24 cellular contexts compared by ENCODE assay signal in genomic region chr17:1232786-1233185, GRCh38. TPM values are rescaled to one million over a fixed set of nuclear protein-coding genes. Genes with fewer than 3 reads are reported as not detected.
A peak's percentile ranks its signal among the peaks of the same experiment; 100 is the strongest.
DNase-seq lines count a peak whose midpoint lies in the region; ATAC-seq and TF ChIP-seq lines count a peak whose summit lies in the region.
"Had no signal": no experiment of that assay in that cellular context is flagged by ENCODE, and none has a peak within 500 bp of the region (broad histone marks: within the 10 kb centered on the region; RNA-seq: fewer than 3 reads in every experiment).

No MANE protein-coding gene starts in this region.

- peaks cover 19% of the 10 kb centered on the region for H3K36me3 Mint-ChIP-seq in dendritic cell treated with granulocyte-macrophage colony-stimulating factor and Interleukin-4, amounts not matched to agents 40 ng/mL and 50 ng/mL, for 4 days (ENCODE audit: low read depth)
- H3K36me3 Mint-ChIP-seq: activated naive CD4-positive, alpha-beta T cell treated with anti-CD3 and anti-CD28 coated beads, Interleukin-2, amount 50 U/mL, for 24 hours; brain had no signal

- H3K4me3 Mint-ChIP-seq in dendritic cell treated with granulocyte-macrophage colony-stimulating factor and Interleukin-4, amounts not matched to agents 40 ng/mL and 50 ng/mL, for 4 days, result no peak overlapping the region
- H3K4me3 Mint-ChIP-seq: activated CD4-positive, alpha-beta memory T cell treated with anti-CD3 and anti-CD28 coated beads, Interleukin-2, amount 10 ng/mL, durations not matched to agents 7 days and 5 days; activated naive CD4-positive, alpha-beta T cell treated with anti-CD3 and anti-CD28 coated beads, Interleukin-2, amount 50 U/mL, for 24 hours; activated T-cell treated with anti-CD3 and anti-CD28 coated beads, Interleukin-2, amount 50 U/mL, for 4 hours; WTC11 had no signal

- no peak for TF ChIP-seq POLR2A in suprapubic skin (IDR thresholded peaks at IDR 0.05)

- no peaks in the 10 kb centered on the region for H3K9me3 ChIP-seq in suprapubic skin
- H3K9me3 ChIP-seq: esophagus squamous epithelium, HAP-1, SJCRH30, thoracic aorta had no signal

- peaks cover 45% of the 10 kb centered on the region for H3K4me1 Mint-ChIP-seq in dendritic cell treated with granulocyte-macrophage colony-stimulating factor and Interleukin-4, amounts not matched to agents 40 ng/mL and 50 ng/mL, for 4 days (ENCODE audit: low read depth)

- no peak overlapping the region for H3K4me3 ChIP-seq in suprapubic skin
- H3K4me3 ChIP-seq: esophagus squamous epithelium, HAP-1, SJCRH30, spleen, thoracic aorta had no signal

- no peaks in the 10 kb centered on the region for H3K9me3 Mint-ChIP-seq in dendritic cell treated with granulocyte-macrophage colony-stimulating factor and Interleukin-4, amounts not matched to agents 40 ng/mL and 50 ng/mL, for 4 days
- H3K9me3 Mint-ChIP-seq: activated CD4-positive, alpha-beta memory T cell treated with anti-CD3 and anti-CD28 coated beads, Interleukin-2, amount 10 ng/mL, durations not matched to agents 7 days and 5 days; activated naive CD4-positive, alpha-beta T cell treated with anti-CD3 and anti-CD28 coated beads, Interleukin-2, amount 50 U/mL, for 24 hours; activated T-cell treated with anti-CD3 and anti-CD28 coated beads, Interleukin-2, amount 50 U/mL, for 4 hours; WTC11 had no signal

- peak; percentile 36 for DNase-seq in Daoy (ENCODE audit: low read depth)
- peak; percentile 9 for DNase-seq in LHCN-M2 (ENCODE audit: low read depth)
- no peak for DNase-seq in suprapubic skin (ENCODE audit: low spot score in 2 of 2)
- no peak for DNase-seq in RKO (ENCODE audit: low spot score)
- DNase-seq in stimulated activated CD8-positive, alpha-beta memory T cell treated with anti-CD3 and anti-CD28 coated beads, Interleukin-4, amount 100 ng/mL, for 48 hours, result no peak
- DNase-seq: activated CD4-positive, alpha-beta memory T cell treated with anti-CD3 and anti-CD28 coated beads, Interleukin-2, amount 10 ng/mL, durations not matched to agents 7 days and 5 days; activated T-cell treated with anti-CD3 and anti-CD28 coated beads, Interleukin-2, amount 50 U/mL, for 4 hours; DMS79 treated with DMSO at 0.1 percent for 48 hours; esophagus squamous epithelium; KG1; NCI-H1105 treated with DMSO at 0.1 percent for 48 hours; SJCRH30; spleen; T-helper 2 cell had no signal

- H3K27ac ChIP-seq in suprapubic skin, result peak overlapping the region; percentile 64
- H3K27ac ChIP-seq: esophagus squamous epithelium, SJCRH30, spleen, thoracic aorta had no signal

- TF ChIP-seq EP300 in suprapubic skin (IDR thresholded peaks at IDR 0.05), result no peak

- intact Hi-C loops in dendritic cell treated with granulocyte-macrophage colony-stimulating factor and Interleukin-4, amounts not matched to agents 40 ng/mL and 50 ng/mL, for 4 days (cut with micrococcal nuclease), result no loop called here

- TF ChIP-seq CTCF in suprapubic skin (IDR thresholded peaks at IDR 0.05), result no peak

- WGBS in suprapubic skin, result 55% methylated on average over 11 of the region's 11 CpGs

- no peaks in the 10 kb centered on the region for H3K36me3 ChIP-seq in suprapubic skin
- H3K36me3 ChIP-seq: esophagus squamous epithelium, HAP-1, SJCRH30, spleen, thoracic aorta had no signal

- H3K27me3 Mint-ChIP-seq in dendritic cell treated with granulocyte-macrophage colony-stimulating factor and Interleukin-4, amounts not matched to agents 40 ng/mL and 50 ng/mL, for 4 days, result peaks cover 1% of the 10 kb centered on the region

- peak overlapping the region; percentile 97 for H3K27ac Mint-ChIP-seq in dendritic cell treated with granulocyte-macrophage colony-stimulating factor and Interleukin-4, amounts not matched to agents 40 ng/mL and 50 ng/mL, for 4 days
- H3K27ac Mint-ChIP-seq: activated CD4-positive, alpha-beta memory T cell treated with anti-CD3 and anti-CD28 coated beads, Interleukin-2, amount 10 ng/mL, durations not matched to agents 7 days and 5 days; brain; WTC11 had no signal

- peaks cover 46% of the 10 kb centered on the region for H3K4me1 ChIP-seq in suprapubic skin
- H3K4me1 ChIP-seq: SJCRH30 had no signal

- H3K27me3 ChIP-seq in suprapubic skin, result peaks cover 44% of the 10 kb centered on the region
- H3K27me3 ChIP-seq: SJCRH30 had no signal

- no peak for ATAC-seq in HG02763 (IDR thresholded peaks at IDR 0.05; ENCODE audit: unreplicated experiment)
- ATAC-seq: activated T-cell treated with anti-CD3 and anti-CD28 coated beads, Interleukin-2, amount 50 U/mL, for 4 hours; WTC11 had no signal

RNA-seq across cellular contexts. Expression of gene BHLHA9, which starts 37.5 kb away (rescaled TPM):
- not detected in 2 replicates for total RNA-seq in Daoy (2014; rRNA removed; shearing (Covaris generic))
- total RNA-seq in LHCN-M2 (2014; rRNA removed), result not detected in 2 replicates
- polyA plus RNA-seq in LHCN-M2 (2012), result not detected
- total RNA-seq in suprapubic skin, result not detected
- total RNA-seq: activated CD4-positive, alpha-beta memory T cell treated with anti-CD3 and anti-CD28 coated beads, Interleukin-2, amount 10 ng/mL, durations not matched to agents 7 days and 5 days; activated T-cell treated with anti-CD3 and anti-CD28 coated beads, Interleukin-2, amount 50 U/mL, for 4 hours; esophagus squamous epithelium; OCI-LY7; pulmonary artery endothelial cell; SJCRH30; spleen; thoracic aorta; WTC11 had no signal
- polyA plus RNA-seq: neural cell, spleen had no signal

RNA-seq across cellular contexts. Expression of gene TRARG1, which starts 46.7 kb away (rescaled TPM):
- total RNA-seq in Daoy (2014; rRNA removed; shearing (Covaris generic)), result not detected in 2 replicates
- total RNA-seq in LHCN-M2 (2014; rRNA removed) (not detected in 2 replicates), suprapubic skin (1 to 10 TPM; 1.2 to 7.2 (median 2.9) TPM)
- not detected for polyA plus RNA-seq in LHCN-M2 (2012)
- total RNA-seq: activated T-cell treated with anti-CD3 and anti-CD28 coated beads, Interleukin-2, amount 50 U/mL, for 4 hours; esophagus squamous epithelium; OCI-LY7; pulmonary artery endothelial cell; SJCRH30; spleen; WTC11 had no signal
- polyA plus RNA-seq: neural cell had no signal

RNA-seq across cellular contexts. Expression of gene ABR, which starts 53.0 kb away (rescaled TPM):
- total RNA-seq in Daoy (2014; rRNA removed; shearing (Covaris generic)), result 40.1 and 57.4 TPM in 2 replicates
- total RNA-seq in LHCN-M2 (2014; rRNA removed) (79.6 and 87.2 TPM in 2 replicates), suprapubic skin (100 to 1,000 TPM in 2 of 4 donors, 10 to 100 TPM in 2; 78.0 to 208 (median 106) TPM)
- polyA plus RNA-seq in LHCN-M2 (2012), result 71.8 TPM

Comparison
In these comparisons a context has a peak if more than half of its experiments do, and no peak if none do; other contexts are left out.
1. DNase-seq: peak in Daoy (single experiment) and LHCN-M2 (single experiment); none in suprapubic skin (0 of 2), RKO (single experiment) and stimulated activated CD8-positive, alpha-beta memory T cell treated with anti-CD3 and anti-CD28 coated beads, Interleukin-4, amount 100 ng/mL, for 48 hours (single experiment).